20 cellular contexts compared by ENCODE assay signal in the genomic region with DNA sequence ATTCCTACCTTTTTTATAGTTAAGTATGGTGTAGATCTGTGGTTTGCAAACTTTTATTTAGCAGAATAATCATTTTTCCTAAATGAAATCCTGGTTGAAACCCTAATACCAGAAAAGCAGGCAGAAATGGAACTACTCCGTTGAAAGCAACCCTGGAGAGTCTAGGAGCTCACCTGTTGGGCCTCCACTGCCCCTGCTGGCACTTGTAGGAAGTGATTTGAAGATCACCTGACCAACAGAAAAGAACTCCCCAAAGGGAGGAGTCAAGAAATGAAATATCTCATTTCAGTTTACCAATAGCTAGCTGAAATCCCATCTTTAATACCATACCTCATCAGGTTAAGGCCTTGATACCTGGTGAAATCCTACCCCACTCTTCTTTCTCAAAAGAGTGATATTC.
DNase-seq lines count a peak whose midpoint lies in the region; ATAC-seq, FAIRE-seq and TF ChIP-seq lines count a peak whose summit lies in the region.
"Had no signal": no experiment of that assay in that cellular context is flagged by ENCODE, and none has a peak within 500 bp of the region (broad histone marks: within the 10 kb centered on the region; RNA-seq: fewer than 3 reads in every experiment).

No MANE protein-coding gene starts in this region.

- no peaks in the 10 kb centered on the region for H3K9me2 ChIP-seq in Loucy (replicated peaks; ENCODE audit: low read depth, low read length)

- peak; percentile 3 to 26 for DNase-seq in Caco-2
- DNase-seq in foreskin keratinocyte: peak in 1 of 2 donors; percentile 4
- no peak for DNase-seq in frontal cortex (ENCODE audit: low spot score in 2 of 2)
- no peak for DNase-seq in DMS114 treated with DMSO at 0.1 percent for 48 hours (lab: John Stamatoyannopoulos, UW; ENCODE audit: unreplicated experiment)
- DNase-seq in activated gamma-delta T cell treated with Interleukin-2 at 50 U/mL for 16 hours: no peak
- DNase-seq: heart left ventricle, left cardiac atrium, mucosa of descending colon, MV-4-11, NCI-H2171 treated with DMSO at 0.1 percent for 48 hours, occipital lobe, OCI-M1, uterus had no signal

- H4K20me1 ChIP-seq in Loucy (ENCODE audit: insufficient read depth, low read length, poor library complexity, severe bottlenecking): no peaks in the 10 kb centered on the region
- H4K20me1 ChIP-seq: BLaER1 treated with 17β-estradiol and CSF1 and Interleukin-3, amounts not matched to agents 10 nM and 100 nM had no signal

- no peaks in the 10 kb centered on the region for H3F3A ChIP-seq in Loucy (ENCODE audit: low read depth)

- H3K27me3 Mint-ChIP-seq in Caco-2 (ENCODE audit: insufficient read depth, unreplicated experiment): no peaks in the 10 kb centered on the region
- H3K27me3 Mint-ChIP-seq: brain; dendritic cell treated with granulocyte-macrophage colony-stimulating factor and Interleukin-4, amounts not matched to agents 40 ng/mL and 50 ng/mL, for 4 days; stimulated activated memory B cell treated with anti-CD40 and anti-IgM and Interleukin-4, amounts not matched to agents 10 μg/mL and 1 μg/mL and 100 μg/mL, for 72 hours had no signal

- ATAC-seq in GM18502 (IDR thresholded peaks at IDR 0.05; ENCODE audit: poor library complexity, unreplicated experiment): peak; percentile 52
- peak; percentile 51 for ATAC-seq in foreskin keratinocyte
- ATAC-seq: esophagus mucosa; heart left ventricle; left cardiac atrium; stimulated activated memory B cell treated with anti-CD40 and anti-IgM and Interleukin-4, amounts not matched to agents 10 μg/mL and 1 μg/mL and 100 μg/mL, for 72 hours had no signal

- no TSS peak for BruUV-seq in Caco-2 (replicated peaks; lab: Mats Ljungman, UMichigan)

- FAIRE-seq in frontal cortex (lab: Jason Lieb, UNC): no peak

- H3K4me3 Mint-ChIP-seq in Caco-2 (ENCODE audit: unreplicated experiment): no peak overlapping the region
- H3K4me3 Mint-ChIP-seq: brain; dendritic cell treated with granulocyte-macrophage colony-stimulating factor and Interleukin-4, amounts not matched to agents 40 ng/mL and 50 ng/mL, for 4 days; stimulated activated memory B cell treated with anti-CD40 and anti-IgM and Interleukin-4, amounts not matched to agents 10 μg/mL and 1 μg/mL and 100 μg/mL, for 72 hours had no signal

- H3K4me2 ChIP-seq in Loucy (ENCODE audit: low read depth, low read length, poor library complexity, severe bottlenecking): no peak overlapping the region

- H3K36me3 ChIP-seq in Caco-2 (ENCODE audit: control insufficient read depth, insufficient read depth, low read length): no peaks in the 10 kb centered on the region
- no peaks in the 10 kb centered on the region for H3K36me3 ChIP-seq in Loucy (ENCODE audit: insufficient read depth, low read length)
- H3K36me3 ChIP-seq: BLaER1 treated with 17β-estradiol and CSF1 and Interleukin-3, amounts not matched to agents 10 nM and 100 nM; heart left ventricle; uterus had no signal

- H3K27ac Mint-ChIP-seq in Caco-2 (ENCODE audit: unreplicated experiment): no peak overlapping the region
- H3K27ac Mint-ChIP-seq: brain; dendritic cell treated with granulocyte-macrophage colony-stimulating factor and Interleukin-4, amounts not matched to agents 40 ng/mL and 50 ng/mL, for 4 days; stimulated activated memory B cell treated with anti-CD40 and anti-IgM and Interleukin-4, amounts not matched to agents 10 μg/mL and 1 μg/mL and 100 μg/mL, for 72 hours had no signal

- intact Hi-C loops in Caco-2 (cut with micrococcal nuclease; ENCODE audit: unreplicated experiment): no loop called here

- H3K36me3 Mint-ChIP-seq in Caco-2 (ENCODE audit: insufficient read depth, unreplicated experiment): no peaks in the 10 kb centered on the region
- H3K36me3 Mint-ChIP-seq: brain; stimulated activated memory B cell treated with anti-CD40 and anti-IgM and Interleukin-4, amounts not matched to agents 10 μg/mL and 1 μg/mL and 100 μg/mL, for 72 hours had no signal

- H3K9ac ChIP-seq in Loucy (ENCODE audit: low read depth, low read length, poor library complexity, severe bottlenecking): no peak overlapping the region
- H3K9ac ChIP-seq: BLaER1 treated with 17β-estradiol and CSF1 and Interleukin-3, amounts not matched to agents 10 nM and 100 nM had no signal

- POLR2A ChIA-PET in Caco-2 (lab: Charles Lee): no interaction called here

- H3K27ac ChIP-seq in foreskin keratinocyte: no peak overlapping the region
- H3K27ac ChIP-seq: BLaER1 treated with 17β-estradiol and CSF1 and Interleukin-3, amounts not matched to agents 10 nM and 100 nM; heart left ventricle; uterus had no signal

- H3K9me3 Mint-ChIP-seq in Caco-2 (ENCODE audit: unreplicated experiment): no peaks in the 10 kb centered on the region
- H3K9me3 Mint-ChIP-seq: dendritic cell treated with granulocyte-macrophage colony-stimulating factor and Interleukin-4, amounts not matched to agents 40 ng/mL and 50 ng/mL, for 4 days had no signal

- H3K4me3 ChIP-seq in Caco-2 (ENCODE audit: low read depth, low read length): no peak overlapping the region
- H3K4me3 ChIP-seq in Loucy (ENCODE audit: low read length, poor library complexity, severe bottlenecking): no peak overlapping the region
- H3K4me3 ChIP-seq: BLaER1 treated with 17β-estradiol and CSF1 and Interleukin-3, amounts not matched to agents 10 nM and 100 nM; heart left ventricle; mucosa of descending colon; uterus had no signal

- CTCF ChIA-PET in Caco-2 (lab: Charles Lee): no interaction called here

- no peaks in the 10 kb centered on the region for H3K4me1 Mint-ChIP-seq in Caco-2 (ENCODE audit: low read depth, unreplicated experiment)
- H3K4me1 Mint-ChIP-seq: brain; stimulated activated memory B cell treated with anti-CD40 and anti-IgM and Interleukin-4, amounts not matched to agents 10 μg/mL and 1 μg/mL and 100 μg/mL, for 72 hours had no signal

- no peaks in the 10 kb centered on the region for H3K9me3 ChIP-seq in Caco-2
- H3K9me3 ChIP-seq in Loucy (ENCODE audit: insufficient read depth, low read depth, low read length): no peaks in the 10 kb centered on the region
- H3K9me3 ChIP-seq: mucosa of descending colon, uterus had no signal

- no peaks in the 10 kb centered on the region for H3K4me1 ChIP-seq in Caco-2
- no peaks in the 10 kb centered on the region for H3K4me1 ChIP-seq in Loucy (ENCODE audit: insufficient read depth, low read length, poor library complexity, severe bottlenecking)
- H3K4me1 ChIP-seq in foreskin keratinocyte: no peaks in the 10 kb centered on the region
- H3K4me1 ChIP-seq: heart left ventricle, uterus had no signal

- H3K27me3 ChIP-seq in Caco-2 (replicated peaks; ENCODE audit: control insufficient read depth, insufficient read depth, low read length) (no peaks in the 10 kb centered on the region), Loucy (ENCODE audit: insufficient read depth, low read length, poor library complexity, severe bottlenecking) (no peaks in the 10 kb centered on the region), foreskin keratinocyte (no peaks in the 10 kb centered on the region)
- H3K27me3 ChIP-seq: BLaER1 treated with 17β-estradiol and CSF1 and Interleukin-3, amounts not matched to agents 10 nM and 100 nM; heart left ventricle; uterus had no signal

- H2AFZ ChIP-seq in Loucy (ENCODE audit: low read length): no peak overlapping the region

- TF ChIP-seq CTCF in Caco-2 (IDR thresholded peaks at IDR 0.05; ENCODE audit: insufficient read depth in 1 of 2, low read depth in 1 of 2, low read length in 1 of 2, severe bottlenecking in 1 of 2, unreplicated experiment in 1 of 2): no peak
- TF ChIP-seq CTCF in Loucy (conservative IDR thresholded peaks at IDR 0.05; ENCODE audit: low read length): peak; percentile 19
- peak; percentile 22 for TF ChIP-seq CTCF in foreskin keratinocyte (conservative IDR thresholded peaks at IDR 0.05)

- no peaks in the 10 kb centered on the region for H3K79me2 ChIP-seq in Loucy (ENCODE audit: insufficient read depth, low read length)

Comparison
In these comparisons a context has a peak if more than half of its experiments do, and no peak if none do; other contexts are left out.
1. DNase-seq: peak in Caco-2 (2 of 2); none in frontal cortex (0 of 2), DMS114 treated with DMSO at 0.1 percent for 48 hours (single experiment) and activated gamma-delta T cell treated with Interleukin-2 at 50 U/mL for 16 hours (single experiment).
2. CTCF ChIP-seq: peak in Loucy (single experiment) and foreskin keratinocyte (single experiment); none in Caco-2 (0 of 2).